8 cellular contexts compared by ENCODE assay signal in genomic region chr9:134059661-134060395, GRCh38. TPM values are rescaled to one million over a fixed set of nuclear protein-coding genes. Genes with fewer than 3 reads are reported as not detected.
DNase-seq lines count a peak whose midpoint lies in the region; ATAC-seq lines count a peak whose summit lies in the region.

No MANE protein-coding gene starts in this region.

- intact Hi-C loops in sciatic nerve (cut with DNase I) = loop anchor here (10.0 kb wide), 1 partner anchor 95 kb away; no protein-coding TSS in a partner anchor

- POLR2A ChIA-PET in activated naive CD8-positive, alpha-beta T cell treated with anti-CD3 and anti-CD28 coated beads, Interleukin-2, amount 10 ng/mL, durations not matched to agents 7 days and 5 days (lab: Charles Lee) = interaction anchor here (0.5 kb wide), 1 partner anchor 9 kb away, joined by 5 read pairs; no protein-coding TSS in a partner anchor

- H3K27ac Mint-ChIP-seq in activated naive CD8-positive, alpha-beta T cell treated with anti-CD3 and anti-CD28 coated beads, Interleukin-2, amount 10 ng/mL, durations not matched to agents 7 days and 5 days = peak overlapping the region; percentile 47

- peaks cover 10% of the 10 kb centered on the region for H3K4me1 Mint-ChIP-seq in activated naive CD8-positive, alpha-beta T cell treated with anti-CD3 and anti-CD28 coated beads, Interleukin-2, amount 10 ng/mL, durations not matched to agents 7 days and 5 days

- no peaks in the 10 kb centered on the region for H3K27me3 Mint-ChIP-seq in activated naive CD8-positive, alpha-beta T cell treated with anti-CD3 and anti-CD28 coated beads, Interleukin-2, amount 10 ng/mL, durations not matched to agents 7 days and 5 days

- DNase-seq in GF-D8 (lab: John Stamatoyannopoulos, UW) (peak; percentile 3), sciatic nerve (ENCODE audit: low spot score) (peak; percentile 59), iPS-NIHi7 (ENCODE audit: extremely low spot score) (no peak), foreskin melanocyte (no peak), NCI-H1092 (lab: John Stamatoyannopoulos, UW) (no peak)
- peak; percentile 32 for DNase-seq in activated naive CD8-positive, alpha-beta T cell treated with anti-CD3 and anti-CD28 coated beads, Interleukin-2, amount 10 ng/mL, durations not matched to agents 7 days and 5 days

- H3K4me3 Mint-ChIP-seq in activated naive CD8-positive, alpha-beta T cell treated with anti-CD3 and anti-CD28 coated beads, Interleukin-2, amount 10 ng/mL, durations not matched to agents 7 days and 5 days = no peak overlapping the region

- ATAC-seq in GM19467 (IDR thresholded peaks at IDR 0.05; ENCODE audit: unreplicated experiment) (peak; percentile 69), HG03469 (IDR thresholded peaks at IDR 0.05; ENCODE audit: unreplicated experiment) (peak; percentile 63), sciatic nerve (no peak)
- peak; percentile 49 for ATAC-seq in activated naive CD8-positive, alpha-beta T cell treated with anti-CD3 and anti-CD28 coated beads, Interleukin-2, amount 10 ng/mL, durations not matched to agents 7 days and 5 days (ENCODE audit: low read depth)

- no peaks in the 10 kb centered on the region for H3K9me3 Mint-ChIP-seq in activated naive CD8-positive, alpha-beta T cell treated with anti-CD3 and anti-CD28 coated beads, Interleukin-2, amount 10 ng/mL, durations not matched to agents 7 days and 5 days

- no peaks in the 10 kb centered on the region for H3K36me3 Mint-ChIP-seq in activated naive CD8-positive, alpha-beta T cell treated with anti-CD3 and anti-CD28 coated beads, Interleukin-2, amount 10 ng/mL, durations not matched to agents 7 days and 5 days

RNA-seq across cellular contexts. Expression of gene BRD3, which starts 8.0 kb away (rescaled TPM):
- 10 to 100 TPM; 50.7 to 54.1 TPM for total RNA-seq in activated naive CD8-positive, alpha-beta T cell treated with anti-CD3 and anti-CD28 coated beads, Interleukin-2, amount 10 ng/mL, durations not matched to agents 7 days and 5 days
- 54.4 TPM for total RNA-seq in sciatic nerve

RNA-seq across cellular contexts. Expression of gene BRD3OS, which starts 34.5 kb away (rescaled TPM):
- 10 to 100 TPM; 14.2 to 17.0 TPM for total RNA-seq in activated naive CD8-positive, alpha-beta T cell treated with anti-CD3 and anti-CD28 coated beads, Interleukin-2, amount 10 ng/mL, durations not matched to agents 7 days and 5 days
- total RNA-seq in sciatic nerve = 16.4 TPM

Comparison
In these comparisons a context has a peak if more than half of its experiments do, and no peak if none do; other contexts are left out.
1. DNase-seq: peak in GF-D8 (single experiment), activated naive CD8-positive, alpha-beta T cell treated with anti-CD3 and anti-CD28 coated beads, Interleukin-2, amount 10 ng/mL, durations not matched to agents 7 days and 5 days (single experiment) and sciatic nerve (single experiment); none in iPS-NIHi7 (single experiment), foreskin melanocyte (single experiment) and NCI-H1092 (single experiment).